ENCODE assay signal across 13 cellular contexts in genomic region chr1:168243636-168244212, GRCh38. TPM values are rescaled to one million over a fixed set of nuclear protein-coding genes. Genes with fewer than 3 reads are reported as not detected.
DNase-seq lines count a peak whose midpoint lies in the region; ATAC-seq and TF ChIP-seq lines count a peak whose summit lies in the region.
"Had no signal": no experiment of that assay in that cellular context is flagged by ENCODE, and none has a peak within 500 bp of the region (broad histone marks: within the 10 kb centered on the region; RNA-seq: fewer than 3 reads in every experiment).

No MANE protein-coding gene starts in this region.

- CTCF ChIA-PET in PC-3 (lab: Charles Lee) = no interaction called here

- H3K9me3 ChIP-seq in right cardiac atrium (ENCODE audit: control insufficient read depth, low read length) (no peaks in the 10 kb centered on the region), PC-3 (ENCODE audit: low read length) (no peaks in the 10 kb centered on the region)
- H3K9me3 ChIP-seq: Peyer's patch had no signal

- H3F3A ChIP-seq in GM23338 (replicated peaks; ENCODE audit: low read depth) = no peaks in the 10 kb centered on the region
- H3F3A ChIP-seq in PC-3 (ENCODE audit: low read length, unreplicated experiment) = no peaks in the 10 kb centered on the region

- no peaks in the 10 kb centered on the region for H3K9me3 Mint-ChIP-seq in GM23338
- H3K9me3 Mint-ChIP-seq in activated naive CD8-positive, alpha-beta T cell treated with anti-CD3 and anti-CD28 coated beads, Interleukin-2, amount 10 ng/mL, durations not matched to agents 7 days and 5 days = peaks cover 2% of the 10 kb centered on the region
- no peaks in the 10 kb centered on the region for H3K9me3 Mint-ChIP-seq in stimulated activated memory B cell treated with anti-CD40 and anti-IgM and Interleukin-4, amounts not matched to agents 10 μg/mL and 1 μg/mL and 100 μg/mL, for 72 hours

- H3K9me2 ChIP-seq in GM23338 (ENCODE audit: insufficient read depth) (no peaks in the 10 kb centered on the region), PC-3 (replicated peaks; ENCODE audit: low read length) (no peaks in the 10 kb centered on the region)

- intact Hi-C loops in right cardiac atrium (cut with DNase I) (no loop called here), PC-3 (cut with micrococcal nuclease) (no loop called here)

- no peak for ATAC-seq in GM23338
- peak; percentile 75 for ATAC-seq in activated naive CD8-positive, alpha-beta T cell treated with anti-CD3 and anti-CD28 coated beads, Interleukin-2, amount 10 ng/mL, durations not matched to agents 7 days and 5 days (ENCODE audit: low read depth)
- ATAC-seq in right cardiac atrium = peak; percentile 72 to 81
- ATAC-seq in stimulated activated memory B cell treated with anti-CD40 and anti-IgM and Interleukin-4, amounts not matched to agents 10 μg/mL and 1 μg/mL and 100 μg/mL, for 72 hours = no peak
- no peak for ATAC-seq in PC-3
- ATAC-seq in HG03159 (IDR thresholded peaks at IDR 0.05; ENCODE audit: unreplicated experiment) = no peak
- ATAC-seq in GM21528 (IDR thresholded peaks at IDR 0.05; ENCODE audit: low FRiP score, unreplicated experiment) = no peak

- peaks cover 41% of the 10 kb centered on the region for H3K36me3 Mint-ChIP-seq in GM23338 (ENCODE audit: low read depth)
- H3K36me3 Mint-ChIP-seq in activated naive CD8-positive, alpha-beta T cell treated with anti-CD3 and anti-CD28 coated beads, Interleukin-2, amount 10 ng/mL, durations not matched to agents 7 days and 5 days = peaks cover 78% of the 10 kb centered on the region
- peaks cover 76% of the 10 kb centered on the region for H3K36me3 Mint-ChIP-seq in stimulated activated memory B cell treated with anti-CD40 and anti-IgM and Interleukin-4, amounts not matched to agents 10 μg/mL and 1 μg/mL and 100 μg/mL, for 72 hours

- H3K27ac ChIP-seq in GM23338 (ENCODE audit: low read depth) (no peak overlapping the region), right cardiac atrium (ENCODE audit: low read length) (peak overlapping the region; percentile 83), PC-3 (ENCODE audit: low read length) (no peak overlapping the region)

- POLR2A ChIA-PET in activated naive CD8-positive, alpha-beta T cell treated with anti-CD3 and anti-CD28 coated beads, Interleukin-2, amount 10 ng/mL, durations not matched to agents 7 days and 5 days (lab: Charles Lee) = no interaction called here
- POLR2A ChIA-PET in PC-3 (lab: Charles Lee; ENCODE audit: unreplicated experiment) = no interaction called here

- H3K4me1 ChIP-seq in GM23338 (ENCODE audit: insufficient read depth) = no peaks in the 10 kb centered on the region
- H3K4me1 ChIP-seq in right cardiac atrium (ENCODE audit: control insufficient read depth, insufficient read depth, low read length) = peaks cover 8% of the 10 kb centered on the region
- H3K4me1 ChIP-seq in PC-3 (ENCODE audit: insufficient read depth, low read length) = no peaks in the 10 kb centered on the region

- H3K4me3 ChIP-seq in GM23338 = no peak overlapping the region
- no peak overlapping the region for H3K4me3 ChIP-seq in right cardiac atrium (ENCODE audit: low read length)
- H3K4me3 ChIP-seq in PC-3 (ENCODE audit: low read length) = no peak overlapping the region
- H3K4me3 ChIP-seq: Peyer's patch had no signal

- H3K36me3 ChIP-seq in GM23338 (ENCODE audit: insufficient read depth) = peaks cover 13% of the 10 kb centered on the region; the same call in 1 of the 2 replicates
- peaks cover 43% of the 10 kb centered on the region for H3K36me3 ChIP-seq in PC-3 (ENCODE audit: low read depth, low read length)

- 22% methylated on average over 3 of the region's 3 CpGs for WGBS in right cardiac atrium

- peak overlapping the region; percentile 80; the same call in 1 of the 2 replicates for H3K27ac Mint-ChIP-seq in GM23338
- H3K27ac Mint-ChIP-seq in activated naive CD8-positive, alpha-beta T cell treated with anti-CD3 and anti-CD28 coated beads, Interleukin-2, amount 10 ng/mL, durations not matched to agents 7 days and 5 days = peak overlapping the region; percentile 76
- H3K27ac Mint-ChIP-seq in stimulated activated memory B cell treated with anti-CD40 and anti-IgM and Interleukin-4, amounts not matched to agents 10 μg/mL and 1 μg/mL and 100 μg/mL, for 72 hours = peak overlapping the region; percentile 53

- TF ChIP-seq CTCF in GM23338 (conservative IDR thresholded peaks at IDR 0.05; ENCODE audit: low read depth in 2 of 2) = no peak
- no peak for TF ChIP-seq CTCF in PC-3 (conservative IDR thresholded peaks at IDR 0.05; ENCODE audit: low read depth, low read length)

- peaks cover 5% of the 10 kb centered on the region for H3K4me1 Mint-ChIP-seq in GM23338
- H3K4me1 Mint-ChIP-seq in activated naive CD8-positive, alpha-beta T cell treated with anti-CD3 and anti-CD28 coated beads, Interleukin-2, amount 10 ng/mL, durations not matched to agents 7 days and 5 days = peaks cover 26% of the 10 kb centered on the region
- peaks cover 37% of the 10 kb centered on the region for H3K4me1 Mint-ChIP-seq in stimulated activated memory B cell treated with anti-CD40 and anti-IgM and Interleukin-4, amounts not matched to agents 10 μg/mL and 1 μg/mL and 100 μg/mL, for 72 hours

- H3K27me3 ChIP-seq in GM23338 (ENCODE audit: insufficient read depth) (no peaks in the 10 kb centered on the region), right cardiac atrium (ENCODE audit: control insufficient read depth, insufficient read depth) (no peaks in the 10 kb centered on the region), PC-3 (ENCODE audit: low read length) (no peaks in the 10 kb centered on the region)
- H3K27me3 ChIP-seq: Peyer's patch had no signal

- no TSS peak for BruUV-seq in PC-3 (replicated peaks; lab: Mats Ljungman, UMichigan)

- H3K9ac ChIP-seq in PC-3 (ENCODE audit: low read length) = no peak overlapping the region

- H3K4me2 ChIP-seq in GM23338 (no peak overlapping the region), PC-3 (ENCODE audit: low read length) (no peak overlapping the region)

- H3K79me2 ChIP-seq in GM23338 (replicated peaks; ENCODE audit: insufficient read depth) (peaks cover 9% of the 10 kb centered on the region; the same call in 1 of the 2 replicates), PC-3 (ENCODE audit: low read length) (no peaks in the 10 kb centered on the region)

- no peaks in the 10 kb centered on the region for H3K27me3 Mint-ChIP-seq in GM23338 (ENCODE audit: insufficient read depth, low read depth, poor library complexity)
- H3K27me3 Mint-ChIP-seq in activated naive CD8-positive, alpha-beta T cell treated with anti-CD3 and anti-CD28 coated beads, Interleukin-2, amount 10 ng/mL, durations not matched to agents 7 days and 5 days = no peaks in the 10 kb centered on the region
- H3K27me3 Mint-ChIP-seq in stimulated activated memory B cell treated with anti-CD40 and anti-IgM and Interleukin-4, amounts not matched to agents 10 μg/mL and 1 μg/mL and 100 μg/mL, for 72 hours = no peaks in the 10 kb centered on the region

- H3K4me3 Mint-ChIP-seq in GM23338 = no peak overlapping the region
- H3K4me3 Mint-ChIP-seq in activated naive CD8-positive, alpha-beta T cell treated with anti-CD3 and anti-CD28 coated beads, Interleukin-2, amount 10 ng/mL, durations not matched to agents 7 days and 5 days = peak overlapping the region; percentile 35
- H3K4me3 Mint-ChIP-seq in stimulated activated memory B cell treated with anti-CD40 and anti-IgM and Interleukin-4, amounts not matched to agents 10 μg/mL and 1 μg/mL and 100 μg/mL, for 72 hours = no peak overlapping the region

- H2AFZ ChIP-seq in GM23338 = no peak overlapping the region
- no peak overlapping the region for H2AFZ ChIP-seq in PC-3 (ENCODE audit: low read length)

- H4K20me1 ChIP-seq in GM23338 (replicated peaks; ENCODE audit: insufficient read depth) (no peaks in the 10 kb centered on the region), PC-3 (ENCODE audit: low read length) (no peaks in the 10 kb centered on the region)

- DNase-seq in GM23338 (ENCODE audit: low spot score) (no peak), right cardiac atrium (peak in 1 of 3 donors; percentile 26), SKM-1 (lab: John Stamatoyannopoulos, UW; ENCODE audit: unreplicated experiment) (no peak), PC-3 (no peak)
- no peak for DNase-seq in activated naive CD8-positive, alpha-beta T cell treated with anti-CD3 and anti-CD28 coated beads, Interleukin-2, amount 10 ng/mL, durations not matched to agents 7 days and 5 days
- DNase-seq: activated CD4-positive, alpha-beta T cell treated with anti-CD3 and anti-CD28 coated beads for 4 hours; cerebellar nuclear complex; NCI-H187 treated with DMSO at 0.1 percent for 48 hours; Peyer's patch; stimulated activated CD8-positive, alpha-beta memory T cell treated with anti-CD3 and anti-CD28 coated beads, Interleukin-4, amount 100 ng/mL, for 48 hours had no signal

TF ChIP-seq in GM23338, 12 proteins besides CTCF, POLR2A, EP300 and RAD21 (continues in another document):
- TF ChIP-seq, protein P1, sequence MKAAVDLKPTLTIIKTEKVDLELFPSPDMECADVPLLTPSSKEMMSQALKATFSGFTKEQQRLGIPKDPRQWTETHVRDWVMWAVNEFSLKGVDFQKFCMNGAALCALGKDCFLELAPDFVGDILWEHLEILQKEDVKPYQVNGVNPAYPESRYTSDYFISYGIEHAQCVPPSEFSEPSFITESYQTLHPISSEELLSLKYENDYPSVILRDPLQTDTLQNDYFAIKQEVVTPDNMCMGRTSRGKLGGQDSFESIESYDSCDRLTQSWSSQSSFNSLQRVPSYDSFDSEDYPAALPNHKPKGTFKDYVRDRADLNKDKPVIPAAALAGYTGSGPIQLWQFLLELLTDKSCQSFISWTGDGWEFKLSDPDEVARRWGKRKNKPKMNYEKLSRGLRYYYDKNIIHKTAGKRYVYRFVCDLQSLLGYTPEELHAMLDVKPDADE (IDR thresholded peaks at IDR 0.05) = no peak
- TF ChIP-seq JUNB (IDR thresholded peaks at IDR 0.05; ENCODE audit: unreplicated experiment) = no peak
- no peak for TF ChIP-seq EZH2phosphoT487 (IDR thresholded peaks at IDR 0.05; ENCODE audit: unreplicated experiment)
- no peak for TF ChIP-seq ZNF331 (CRISPR knock-in tag; IDR thresholded peaks at IDR 0.05; ENCODE audit: low read depth)
- no peak for TF ChIP-seq POLR2AphosphoS5 (IDR thresholded peaks at IDR 0.05; ENCODE audit: low read depth)

RNA-seq across cellular contexts. Expression of gene SFT2D2, which starts 17.9 kb away (rescaled TPM):
- 27.1 and 27.2 TPM in 2 replicates for total RNA-seq in GM23338 (2014; rRNA removed; shearing (Covaris generic))
- polyA plus RNA-seq in GM23338 (2016; fragmentation: Nextera tagmentation; extraction: Ambion mirVana) = 7.2 and 7.6 TPM in 2 replicates
- 10 to 100 TPM; 56.8 to 58.4 TPM for total RNA-seq in activated naive CD8-positive, alpha-beta T cell treated with anti-CD3 and anti-CD28 coated beads, Interleukin-2, amount 10 ng/mL, durations not matched to agents 7 days and 5 days
- 10 to 100 TPM; 19.9 to 29.5 (median 24.9) TPM for total RNA-seq in right cardiac atrium
- 4.6 TPM for polyA plus RNA-seq in right cardiac atrium
- total RNA-seq in PC-3 (2014; rRNA removed) = 36.8 and 38.7 TPM in 2 replicates

RNA-seq across cellular contexts. Expression of gene TBX19, which starts 37.0 kb away (rescaled TPM):
- 0.82 and 1.1 TPM in 2 replicates for total RNA-seq in GM23338 (2014; rRNA removed; shearing (Covaris generic))
- polyA plus RNA-seq in GM23338 (2016; fragmentation: Nextera tagmentation; extraction: Ambion mirVana) = 0.76 and 0.85 TPM in 2 replicates
- total RNA-seq in activated naive CD8-positive, alpha-beta T cell treated with anti-CD3 and anti-CD28 coated beads, Interleukin-2, amount 10 ng/mL, durations not matched to agents 7 days and 5 days = 1 to 10 TPM; 2.6 to 3.2 TPM
- under 1 TPM; 0.65 to 0.89 (median 0.71) TPM for total RNA-seq in right cardiac atrium
- 0.52 TPM for polyA plus RNA-seq in right cardiac atrium
- total RNA-seq in PC-3 (2014; rRNA removed) = 0.23 and 0.36 TPM in 2 replicates

Comparison
In these comparisons a context has a peak if more than half of its experiments do, and no peak if none do; other contexts are left out.
1. ATAC-seq: peak in activated naive CD8-positive, alpha-beta T cell treated with anti-CD3 and anti-CD28 coated beads, Interleukin-2, amount 10 ng/mL, durations not matched to agents 7 days and 5 days (single experiment) and right cardiac atrium (2 of 2); none in GM23338 (single experiment), stimulated activated memory B cell treated with anti-CD40 and anti-IgM and Interleukin-4, amounts not matched to agents 10 μg/mL and 1 μg/mL and 100 μg/mL, for 72 hours (single experiment), PC-3 (single experiment), HG03159 (single experiment) and GM21528 (single experiment).
2. Peak in every context shown above with its lines, with median percentiles within 50 percentile points of each other: H3K27ac Mint-ChIP-seq.